ENCODE assay signal across 12 cellular contexts in the genomic region with DNA sequence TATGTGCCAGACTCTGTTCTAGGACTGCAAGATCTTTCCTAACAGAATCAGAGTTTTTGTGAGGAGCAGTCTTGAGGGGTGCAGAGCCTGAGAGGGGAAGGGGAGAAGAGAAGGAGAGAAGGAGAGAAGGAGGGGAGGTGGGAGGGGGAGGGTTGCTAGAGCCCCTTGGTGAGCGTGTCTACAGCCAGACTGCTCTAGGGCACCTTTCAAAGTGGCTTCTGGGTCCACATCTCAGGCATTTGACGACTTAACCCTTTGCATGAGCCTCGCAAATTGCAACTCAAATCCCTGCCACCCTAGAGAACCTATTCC. TPM values are rescaled to one million over a fixed set of nuclear protein-coding genes. Genes with fewer than 3 reads are reported as not detected.
DNase-seq lines count a peak whose midpoint lies in the region; ATAC-seq, FAIRE-seq and TF ChIP-seq lines count a peak whose summit lies in the region.
"Had no signal": no experiment of that assay in that cellular context is flagged by ENCODE, and none has a peak within 500 bp of the region (broad histone marks: within the 10 kb centered on the region; RNA-seq: fewer than 3 reads in every experiment).

No MANE protein-coding gene starts in this region.

- H3K4me3 Mint-ChIP-seq in CD8-positive, alpha-beta T cell = no peak overlapping the region
- H3K4me3 Mint-ChIP-seq: H9 had no signal

- H3K27ac Mint-ChIP-seq in CD8-positive, alpha-beta T cell = no peak overlapping the region
- H3K27ac Mint-ChIP-seq: H9 had no signal

- H3K79me2 ChIP-seq in HCT116 (ENCODE audit: insufficient read depth, low read length) (no peaks in the 10 kb centered on the region), GM12878 (ENCODE audit: control insufficient read depth, insufficient read depth, low read length) (no peaks in the 10 kb centered on the region), HepG2 (ENCODE audit: insufficient read depth, low read length) (no peaks in the 10 kb centered on the region)

- peaks cover 9% of the 10 kb centered on the region for H3K27me3 Mint-ChIP-seq in CD8-positive, alpha-beta T cell (ENCODE audit: low read depth)

- no peaks in the 10 kb centered on the region for H3K9me2 ChIP-seq in HCT116 (ENCODE audit: insufficient read depth)

- RAD21 ChIA-PET in HCT116 (lab: Charles Lee; ENCODE audit: low non-redundant PET in 1 of 2, low total read pairs in 2 of 2, uncharacterized antibody in 2 of 2, unreplicated experiment in 2 of 2) = interaction anchor here (0.5 to 1.9 kb wide), 16 partner anchors 74 to 695 kb away, joined by 3 to 21 read pairs (median 4); no protein-coding TSS in a partner anchor
- RAD21 ChIA-PET in GM12878 (lab: Charles Lee; ENCODE audit: unreplicated experiment) = interaction anchor here (0.6 to 5.8 kb wide), 30 partner anchors 11 to 863 kb away, joined by 3 to 86 read pairs (median 4); no protein-coding TSS in a partner anchor

- H2AFZ ChIP-seq in HCT116 (ENCODE audit: low read depth, low read length, poor library complexity, severe bottlenecking) (no peak overlapping the region), GM12878 (ENCODE audit: control insufficient read depth, low read depth, low read length) (no peak overlapping the region), HepG2 (ENCODE audit: low read length) (no peak overlapping the region)
- H2AFZ ChIP-seq: PC-9 had no signal

- DNase-seq in CD8-positive, alpha-beta T cell = no peak
- DNase-seq in HCT116 (ENCODE audit: low read depth, low spot score) (no peak), GM12878 (ENCODE audit: low read depth, low spot score) (no peak), HepG2 (ENCODE audit: low spot score) (no peak), vagina (ENCODE audit: extremely low spot score in 2 of 2) (no peak), amygdala (lab: John Stamatoyannopoulos, UW) (no peak)
- DNase-seq in effector CD4-positive, alpha-beta T cell = no peak
- DNase-seq: NCI-H524 treated with DMSO at 0.1 percent for 48 hours; NK-92 treated with Interleukin-12 subunit alpha and Interleukin-12 subunit beta, amount 100 ng/mL, for 24 hours had no signal

- in situ Hi-C loops in GM12878 (cut with MboI) = no loop called here
- in situ Hi-C loops in HepG2 (cut with HindIII; ENCODE audit: extremely low pct_ligation_motif_present, low pct_unique_long_range_greater_than_20kb) = no loop called here

- H3K36me3 Mint-ChIP-seq in CD8-positive, alpha-beta T cell = no peaks in the 10 kb centered on the region

- H3K27ac ChIP-seq in CD8-positive, alpha-beta T cell (ENCODE audit: low read depth, low read length) = no peak overlapping the region
- no peak overlapping the region for H3K27ac ChIP-seq in HCT116 (ENCODE audit: low read depth, low read length)
- no peak overlapping the region for H3K27ac ChIP-seq in GM12878 (ENCODE audit: control insufficient read depth, insufficient read depth)
- no peak overlapping the region for H3K27ac ChIP-seq in HepG2 (ENCODE audit: extremely low read length, insufficient read depth, low read length)
- no peak overlapping the region for H3K27ac ChIP-seq in vagina
- H3K27ac ChIP-seq: PC-9 had no signal

- TF ChIP-seq EP300 in GM12878 (IDR thresholded peaks at IDR 0.05; ENCODE audit: borderline replicate concordance in 1 of 2, control insufficient read depth in 1 of 2, low read depth in 2 of 2, low read length in 2 of 2) (no peak), HepG2 (IDR thresholded peaks at IDR 0.05; ENCODE audit: low read depth in 2 of 2, low read length in 2 of 2) (no peak), HepG2 (CRISPR knock-in tag; IDR thresholded peaks at IDR 0.05; ENCODE audit: borderline replicate concordance) (no peak)

- BruUV-seq in HCT116 (replicated peaks; lab: Mats Ljungman, UMichigan) (no TSS peak), GM12878 (replicated peaks; lab: Mats Ljungman, UMichigan) (no TSS peak), HepG2 (replicated peaks; lab: Mats Ljungman, UMichigan) (no TSS peak)

- SMC1A ChIA-PET in GM12878 (lab: Charles Lee; ENCODE audit: uncharacterized antibody, unreplicated experiment) = interaction anchor here (0.7 to 3.7 kb wide), 16 partner anchors 12 to 763 kb away, joined by 3 to 56 read pairs (median 4); no protein-coding TSS in a partner anchor

- H3K9ac ChIP-seq in HCT116 (ENCODE audit: low read length) = no peak overlapping the region
- H3K9ac ChIP-seq in GM12878 (ENCODE audit: control insufficient read depth, insufficient read depth, low read length) = no peak overlapping the region
- H3K9ac ChIP-seq in HepG2 (ENCODE audit: insufficient read depth, low read depth, low read length) = no peak overlapping the region

- no peaks in the 10 kb centered on the region for H3K4me1 ChIP-seq in CD8-positive, alpha-beta T cell (ENCODE audit: insufficient read depth, low read length)
- H3K4me1 ChIP-seq in HCT116 (ENCODE audit: control insufficient read depth in 1 of 2, insufficient read depth in 2 of 2, low read length in 2 of 2) (no peaks in the 10 kb centered on the region), GM12878 (ENCODE audit: control insufficient read depth, insufficient read depth, low read length) (no peaks in the 10 kb centered on the region), HepG2 (ENCODE audit: insufficient read depth, low read length) (0 out of 2 replicates have a peak, but pooled peaks cover 11% of the 10 kb centered on the region), vagina (no peaks in the 10 kb centered on the region)

- H3K4me1 Mint-ChIP-seq in CD8-positive, alpha-beta T cell (ENCODE audit: low read depth) = no peaks in the 10 kb centered on the region

- no peaks in the 10 kb centered on the region for H3K27me3 ChIP-seq in CD8-positive, alpha-beta T cell (ENCODE audit: insufficient read depth, low read length)
- H3K27me3 ChIP-seq in HCT116 (ENCODE audit: insufficient read depth, low read length) (no peaks in the 10 kb centered on the region; the same call in 1 of the 2 replicates), GM12878 (replicated peaks in 1 of 2; ENCODE audit: control insufficient read depth in 2 of 2, insufficient read depth in 2 of 2, low read length in 1 of 2) (no peaks in the 10 kb centered on the region; a peak in 3 of 4 replicates), HepG2 (ENCODE audit: control insufficient read depth in 1 of 2, insufficient read depth in 2 of 2, low read length in 2 of 2) (peaks cover 0 to 67% of the 10 kb centered on the region in 2 experiments; a peak in 4 of 5 replicates), vagina (no peaks in the 10 kb centered on the region)

- POLR2A ChIA-PET in CD8-positive, alpha-beta T cell (lab: Charles Lee) = interaction anchor here (0.9 kb wide), 2 partner anchors 73 to 74 kb away, joined by 3 read pairs; no protein-coding TSS in a partner anchor
- POLR2A ChIA-PET in HCT116 (lab: Charles Lee) (interaction anchor here (1.0 to 1.7 kb wide), 3 partner anchors 74 to 621 kb away, joined by 3 to 8 read pairs (median 3); partner anchors contain the start of gene ARF5), GM12878 (lab: Charles Lee) (no interaction called here), HepG2 (lab: Yijun Ruan, JAX) (interaction anchor here (0.7 to 1.0 kb wide), 2 partner anchors 501 to 859 kb away, joined by 4 to 5 read pairs; no protein-coding TSS in a partner anchor)

- no peaks in the 10 kb centered on the region for H3K9me3 Mint-ChIP-seq in CD8-positive, alpha-beta T cell

- TF ChIP-seq CTCF in CD8-positive, alpha-beta T cell (IDR thresholded peaks at IDR 0.05) = peak; percentile 9
- no peak for TF ChIP-seq CTCF in HCT116 (IDR thresholded peaks at IDR 0.05 in 2 of 3, conservative IDR thresholded peaks at IDR 0.05 in 1 of 3; ENCODE audit: borderline replicate concordance in 1 of 3, insufficient read depth in 1 of 3, low read depth in 2 of 3, low read length in 2 of 3)
- TF ChIP-seq CTCF in GM12878 (IDR thresholded peaks at IDR 0.05 in 2 of 3, conservative IDR thresholded peaks at IDR 0.05 in 1 of 3; ENCODE audit: control insufficient read depth in 2 of 3, extremely low read depth in 1 of 3, insufficient read depth in 1 of 3, low read depth in 3 of 3, low read length in 3 of 3) = no peak
- TF ChIP-seq CTCF in HepG2 (CRISPR knock-in tag; IDR thresholded peaks at IDR 0.05) = no peak
- TF ChIP-seq CTCF in vagina (IDR thresholded peaks at IDR 0.05) = no peak

- FAIRE-seq in GM12878 (lab: Jason Lieb, UNC) (no peak), HepG2 (lab: Jason Lieb, UNC) (no peak)

- no peaks in the 10 kb centered on the region for H3K9me3 ChIP-seq in CD8-positive, alpha-beta T cell (ENCODE audit: low read length)
- H3K9me3 ChIP-seq in HCT116 (ENCODE audit: control insufficient read depth in 1 of 2, insufficient read depth in 1 of 2, low read depth in 1 of 2, low read length in 2 of 2) (no peaks in the 10 kb centered on the region), GM12878 (replicated peaks; ENCODE audit: control insufficient read depth, insufficient read depth, low read length) (no peaks in the 10 kb centered on the region), HepG2 (ENCODE audit: low read length) (no peaks in the 10 kb centered on the region), vagina (no peaks in the 10 kb centered on the region)

- H3K4me2 ChIP-seq in HCT116 (ENCODE audit: low read length) = 0 out of 2 replicates have a peak overlapping the region, but pooled peaks have one; percentile 13
- no peak overlapping the region for H3K4me2 ChIP-seq in GM12878 (ENCODE audit: control insufficient read depth, insufficient read depth)
- H3K4me2 ChIP-seq in HepG2 (ENCODE audit: low read depth, low read length) = no peak overlapping the region
- H3K4me2 ChIP-seq: PC-9 had no signal

- 0% methylated on average over 2 of the region's 3 CpGs for WGBS in GM12878 (ENCODE audit: insufficient coverage, insufficient replicate concordance, low lambda C conversion rate, missing lambda C conversion rate)
- 29% methylated on average over 3 of the region's 3 CpGs for WGBS in HepG2 (ENCODE audit: low lambda C conversion rate)

- no peak overlapping the region for H3K4me3 ChIP-seq in CD8-positive, alpha-beta T cell (ENCODE audit: low read depth, low read length)
- H3K4me3 ChIP-seq in HCT116 (replicated peaks in 1 of 2; ENCODE audit: low read depth in 1 of 2, low read length in 2 of 2) (no peak overlapping the region), GM12878 (no peak overlapping the region), HepG2 (replicated peaks in 1 of 3; ENCODE audit: insufficient read depth in 1 of 3, low read depth in 2 of 3, low read length in 3 of 3) (no peak overlapping the region), vagina (no peak overlapping the region)
- H3K4me3 ChIP-seq: PC-9 had no signal

- no peak for TF ChIP-seq POLR2A in HCT116 (IDR thresholded peaks at IDR 0.05; ENCODE audit: borderline replicate concordance, extremely low read depth, insufficient read depth, insufficient read length)
- TF ChIP-seq POLR2A in GM12878 (IDR thresholded peaks at IDR 0.05; ENCODE audit: low read depth, low read length) = no peak
- TF ChIP-seq POLR2A in HepG2 (IDR thresholded peaks at IDR 0.05; ENCODE audit: insufficient read depth in 1 of 2, low read depth in 2 of 2, low read length in 2 of 2) = no peak
- no peak for TF ChIP-seq POLR2A in vagina (IDR thresholded peaks at IDR 0.05)

- ATAC-seq in CD8-positive, alpha-beta T cell = no peak
- ATAC-seq in HCT116 (peak; percentile 18), GM12878 (no peak; the same call in 2 of the 3 replicates), HepG2 (peak; percentile 6; the same call in 1 of the 3 replicates)

- intact Hi-C loops in CD8-positive, alpha-beta T cell (cut with DNase I, micrococcal nuclease) = no loop called here
- intact Hi-C loops in HCT116 (cut with micrococcal nuclease) = no loop called here
- intact Hi-C loops in GM12878 (cut with micrococcal nuclease; ENCODE audit: unreplicated experiment) = no loop called here
- intact Hi-C loops in HepG2 (cut with micrococcal nuclease; ENCODE audit: unreplicated experiment) = loop anchor here (10.0 kb wide), 1 partner anchor 705 kb away; no protein-coding TSS in a partner anchor
- intact Hi-C loops in vagina (cut with DNase I) = no loop called here

- no peaks in the 10 kb centered on the region for H3K36me3 ChIP-seq in CD8-positive, alpha-beta T cell (ENCODE audit: insufficient read depth, low read length)
- H3K36me3 ChIP-seq in HCT116 (ENCODE audit: control insufficient read depth in 1 of 2, insufficient read depth in 2 of 2, low read length in 2 of 2) (no peaks in the 10 kb centered on the region), GM12878 (ENCODE audit: control insufficient read depth in 2 of 2, insufficient read depth in 2 of 2, low read length in 1 of 2) (no peaks in the 10 kb centered on the region), HepG2 (replicated peaks in 1 of 2; ENCODE audit: control insufficient read depth in 1 of 2, insufficient read depth in 2 of 2, low read length in 2 of 2) (no peaks in the 10 kb centered on the region), vagina (no peaks in the 10 kb centered on the region)

- no peak for TF ChIP-seq RAD21 in HCT116 (IDR thresholded peaks at IDR 0.05; ENCODE audit: low read depth)
- no peak for TF ChIP-seq RAD21 in GM12878 (IDR thresholded peaks at IDR 0.05; ENCODE audit: insufficient read depth, low read depth, low read length)
- no peak for TF ChIP-seq RAD21 in HepG2 (CRISPR knock-in tag; IDR thresholded peaks at IDR 0.05)

- H4K20me1 ChIP-seq in HCT116 (ENCODE audit: insufficient read depth) = no peaks in the 10 kb centered on the region
- 0 out of 2 replicates have a peak, but pooled peaks cover 3% of the 10 kb centered on the region for H4K20me1 ChIP-seq in GM12878 (ENCODE audit: control insufficient read depth, insufficient read depth)
- no peaks in the 10 kb centered on the region for H4K20me1 ChIP-seq in HepG2 (ENCODE audit: insufficient read depth, low read length)

- CTCF ChIA-PET in CD8-positive, alpha-beta T cell (lab: Charles Lee) = interaction anchor here (0.7 to 7.3 kb wide), 43 partner anchors 8 to 706 kb away, joined by 3 to 306 read pairs (median 5); no protein-coding TSS in a partner anchor
- CTCF ChIA-PET in HCT116 (lab: Charles Lee) (interaction anchor here (0.7 to 3.2 kb wide), 22 partner anchors 8 to 1103 kb away, joined by 3 to 41 read pairs (median 5); partner anchors contain the start of gene ARF5), GM12878 (lab: Yijun Ruan, JAX) (interaction anchor here (0.6 to 8.6 kb wide), 47 partner anchors 9 to 764 kb away, joined by 3 to 152 read pairs (median 4); no protein-coding TSS in a partner anchor), HepG2 (lab: Yijun Ruan, JAX; ENCODE audit: low intra/inter-chr PET ratio, low total read pairs) (interaction anchor here (1.4 to 3.6 kb wide), 3 partner anchors 74 to 502 kb away, joined by 7 to 36 read pairs (median 25); no protein-coding TSS in a partner anchor)

RNA-seq across cellular contexts. Expression of gene LEP, which starts 31.1 kb away (rescaled TPM):
- not detected for total RNA-seq in CD8-positive, alpha-beta T cell
- total RNA-seq in HCT116 (2021; ENCODE audit: unreplicated experiment) (not detected), GM12878 (2014; rRNA removed) (not detected in 2 replicates), GM12878 (2014; rRNA removed; fragmentation: Illumina TruSeq; extraction: Trizol) (not detected in 2 replicates), GM12878 (2021) (not detected in 2 replicates), HepG2 (2016; rRNA removed; fragmentation: Illumina TruSeq; extraction: Trizol) (not detected in 2 replicates), vagina (7.4 TPM)
- polyA plus RNA-seq in HCT116 (2012) = not detected in 2 replicates
- total RNA-seq in GM12878 (2013; cell fraction: nucleolus; rRNA removed) = not detected in 2 replicates
- not detected for polyA plus RNA-seq in GM12878 (2011; ENCODE audit: low read depth)
- polyA plus RNA-seq in GM12878 (2011; rRNA removed) (not detected in 2 replicates), GM12878 (2014; fragmentation: Illumina TruSeq; extraction: Trizol) (not detected in 2 replicates), GM12878 (2014; fragmentation: Nextera tagmentation; extraction: Ambion mirVana) (not detected), GM12878 (2014; rRNA removed) (not detected in 2 replicates), GM12878 (2016; fragmentation: Nextera tagmentation; extraction: Ambion mirVana) (not detected), HepG2 (2011; rRNA removed) (0.04 and 0.05 TPM in 2 replicates)
- not detected in 2 replicates for polyA plus RNA-seq in GM12878 (2011; cell fraction: cytosol; rRNA removed)
- polyA plus RNA-seq in GM12878 (2011; cell fraction: nucleus; rRNA removed) = not detected in 2 replicates
- polyA plus RNA-seq in GM12878 (2012) = not detected in 2 replicates
- not detected in 2 replicates for polyA minus RNA-seq in GM12878 (2011; rRNA and poly(A)+ RNA removed)
- polyA minus RNA-seq in GM12878 (2011; cell fraction: cytosol; rRNA and poly(A)+ RNA removed) = not detected in 2 replicates
- not detected in 2 replicates for polyA minus RNA-seq in GM12878 (2011; cell fraction: nucleus; rRNA and poly(A)+ RNA removed)
- total RNA-seq in HepG2 (2016; cell fraction: cytosol; rRNA removed; fragmentation: Illumina TruSeq; extraction: Trizol; ENCODE audit: low read depth) = not detected in 2 replicates
- total RNA-seq in HepG2 (2016; cell fraction: insoluble cytoplasmic fraction; rRNA removed; fragmentation: Illumina TruSeq; extraction: Trizol) = not detected in 2 replicates
- total RNA-seq in HepG2 (2016; cell fraction: membrane; rRNA removed; fragmentation: Illumina TruSeq; extraction: Trizol) = not detected in 2 replicates
- total RNA-seq in HepG2 (2016; cell fraction: nucleus; rRNA removed; fragmentation: Illumina TruSeq; extraction: Trizol) = not detected in 2 replicates
- 0.01 and 0.03 TPM in 2 replicates for polyA plus RNA-seq in HepG2 (2011; cell fraction: cytosol; rRNA removed)
- polyA plus RNA-seq in HepG2 (2011; cell fraction: nucleus; rRNA removed) = not detected in 2 replicates
- 0.09 and 0.12 TPM in 2 replicates for polyA plus RNA-seq in HepG2 (2012)
- polyA plus RNA-seq in HepG2 (2016; cell fraction: cytosol; fragmentation: Illumina TruSeq; extraction: Trizol; ENCODE audit: low read depth) = not detected in 2 replicates
- polyA plus RNA-seq in HepG2 (2016; cell fraction: insoluble cytoplasmic fraction; fragmentation: Illumina TruSeq; extraction: Trizol; ENCODE audit: low read depth) = not detected in 2 replicates
- polyA plus RNA-seq in HepG2 (2016; cell fraction: membrane; fragmentation: Illumina TruSeq; extraction: Trizol; ENCODE audit: low read depth) = not detected in 2 replicates
- not detected in 2 replicates for polyA plus RNA-seq in HepG2 (2016; cell fraction: nucleus; fragmentation: Illumina TruSeq; extraction: Trizol; ENCODE audit: insufficient read depth, low read depth)
- not detected in 2 replicates for polyA minus RNA-seq in HepG2 (2011; rRNA and poly(A)+ RNA removed; ENCODE audit: low replicate concordance)
- not detected in 2 replicates for polyA minus RNA-seq in HepG2 (2011; cell fraction: cytosol; rRNA and poly(A)+ RNA removed)
- polyA minus RNA-seq in HepG2 (2011; cell fraction: nucleus; rRNA and poly(A)+ RNA removed) = not detected in 2 replicates
- total RNA-seq: H9, HT1080, PC-9 had no signal

Comparison
In these comparisons a context has a peak if more than half of its experiments do, and no peak if none do; other contexts are left out.
1. ATAC-seq: peak in HCT116 (single experiment) and HepG2 (single experiment); none in CD8-positive, alpha-beta T cell (single experiment) and GM12878 (single experiment).